Comparison of ENCODE assay signal across 22 cellular contexts in genomic region chr1:1365875-1366698, GRCh38. TPM values are rescaled to one million over a fixed set of nuclear protein-coding genes. Genes with fewer than 3 reads are reported as not detected.
DNase-seq lines count a peak whose midpoint lies in the region; ATAC-seq, FAIRE-seq and TF ChIP-seq lines count a peak whose summit lies in the region.
"Had no signal": no experiment of that assay in that cellular context is flagged by ENCODE, and none has a peak within 500 bp of the region (broad histone marks: within the 10 kb centered on the region; RNA-seq: fewer than 3 reads in every experiment).

No MANE protein-coding gene starts in this region.

- no peak for TF ChIP-seq POLR2A in GM12878 (IDR thresholded peaks at IDR 0.05; ENCODE audit: low read depth, low read length)

- RAD21 ChIA-PET in GM12878 (lab: Charles Lee; ENCODE audit: unreplicated experiment), result no interaction called here

- intact Hi-C loops in GM12878 (cut with micrococcal nuclease; ENCODE audit: unreplicated experiment), result no loop called here
- intact Hi-C loops in activated CD4-positive, alpha-beta T cell treated with anti-CD3 and anti-CD28 coated beads, Interleukin-2, amount 10 ng/mL, durations not matched to agents 24 days and 14 days (cut with micrococcal nuclease), result no loop called here

- SMC1A ChIA-PET in GM12878 (lab: Charles Lee; ENCODE audit: uncharacterized antibody, unreplicated experiment), result no interaction called here

- no peaks in the 10 kb centered on the region for H4K20me1 ChIP-seq in GM12878 (ENCODE audit: control insufficient read depth, insufficient read depth)

- no peaks in the 10 kb centered on the region for H3K9me3 Mint-ChIP-seq in activated CD4-positive, alpha-beta T cell treated with anti-CD3 and anti-CD28 coated beads, Interleukin-2, amount 10 ng/mL, durations not matched to agents 24 days and 14 days
- H3K9me3 Mint-ChIP-seq: CD4-positive, alpha-beta memory T cell; T-cell had no signal

- H3K27ac ChIP-seq in GM12878 (ENCODE audit: control insufficient read depth, insufficient read depth) (no peak overlapping the region), trophoblast cell (ENCODE audit: low read depth, low read length) (no peak overlapping the region)
- H3K27ac ChIP-seq: BLaER1 treated with 17β-estradiol and CSF1 and Interleukin-3, amounts not matched to agents 10 nM and 100 nM; Peyer's patch; SJCRH30 had no signal

- in situ Hi-C loops in GM12878 (cut with MboI), result no loop called here

- DNase-seq in HEK293T (ENCODE audit: extremely low spot score) (no peak), GM12878 (ENCODE audit: low read depth, low spot score) (no peak), trophoblast cell (no peak)
- DNase-seq in activated CD4-positive, alpha-beta T cell treated with anti-CD3 and anti-CD28 coated beads, Interleukin-2, amount 10 ng/mL, durations not matched to agents 24 days and 14 days, result no peak
- DNase-seq: ACHN; CD4-positive, alpha-beta memory T cell; DND-41; GOT3; MG63; NCI-H1048; NCI-H1436; NCI-H1930; NCI-H226; NCI-H510A treated with DMSO at 0.1 percent for 48 hours; NCI-H774; NK-92 treated with Interleukin-12 subunit alpha and Interleukin-12 subunit beta, amount 100 ng/mL, for 24 hours; Peyer's patch; SJCRH30; T-cell had no signal

- no peak overlapping the region for H4K91ac ChIP-seq in trophoblast cell (ENCODE audit: low read depth, low read length)

- H3K79me1 ChIP-seq in trophoblast cell (ENCODE audit: low read length), result peaks cover 9% of the 10 kb centered on the region

- 61% methylated on average over 10 of the region's 10 CpGs for WGBS in GM12878 (ENCODE audit: insufficient coverage, insufficient replicate concordance, low lambda C conversion rate, missing lambda C conversion rate)
- WGBS in trophoblast cell (ENCODE audit: extremely low coverage, insufficient coverage, insufficient read length), result 100% methylated on average over 10 of the region's 10 CpGs

- H3K36me3 Mint-ChIP-seq in activated CD4-positive, alpha-beta T cell treated with anti-CD3 and anti-CD28 coated beads, Interleukin-2, amount 10 ng/mL, durations not matched to agents 24 days and 14 days (ENCODE audit: low read depth), result no peaks in the 10 kb centered on the region
- H3K36me3 Mint-ChIP-seq: CD4-positive, alpha-beta memory T cell; T-cell had no signal

- FAIRE-seq in GM12878 (lab: Jason Lieb, UNC), result no peak

- H3K4me1 ChIP-seq in GM12878 (ENCODE audit: control insufficient read depth, insufficient read depth, low read length) (no peaks in the 10 kb centered on the region; the same call in 1 of the 2 replicates), trophoblast cell (ENCODE audit: control insufficient read depth in 1 of 2, insufficient read depth in 2 of 2, low read length in 2 of 2) (peaks cover 5 to 8% of the 10 kb centered on the region in 2 experiments)

- H3K36me3 ChIP-seq in GM12878 (ENCODE audit: control insufficient read depth in 2 of 2, insufficient read depth in 2 of 2, low read length in 1 of 2) (peaks cover 0 to 1% of the 10 kb centered on the region in 2 experiments; a peak in 2 of 4 replicates), trophoblast cell (ENCODE audit: control insufficient read depth in 1 of 2, insufficient read depth in 2 of 2, low read length in 2 of 2) (no peaks in the 10 kb centered on the region)
- H3K36me3 ChIP-seq: BLaER1 treated with 17β-estradiol and CSF1 and Interleukin-3, amounts not matched to agents 10 nM and 100 nM; MG63; Peyer's patch had no signal

- TF ChIP-seq RAD21 in GM12878 (IDR thresholded peaks at IDR 0.05; ENCODE audit: insufficient read depth, low read depth, low read length), result no peak

- H3K9me3 ChIP-seq in GM12878 (replicated peaks; ENCODE audit: control insufficient read depth, insufficient read depth, low read length), result peaks cover 3% of the 10 kb centered on the region; the same call in 1 of the 3 replicates
- peaks cover 10% of the 10 kb centered on the region for H3K9me3 ChIP-seq in trophoblast cell (ENCODE audit: insufficient read depth, low read depth, low read length)
- H3K9me3 ChIP-seq: Peyer's patch had no signal

- peak overlapping the region; percentile 58 for H3K23ac ChIP-seq in trophoblast cell (ENCODE audit: low read length)

- no peak for TF ChIP-seq EP300 in GM12878 (IDR thresholded peaks at IDR 0.05; ENCODE audit: borderline replicate concordance in 1 of 2, control insufficient read depth in 1 of 2, low read depth in 2 of 2, low read length in 2 of 2)

- CTCF ChIA-PET in HEK293T (lab: Yijun Ruan, JAX), result no interaction called here
- CTCF ChIA-PET in GM12878 (lab: Yijun Ruan, JAX), result no interaction called here

- no peak overlapping the region for H3K18ac ChIP-seq in trophoblast cell (ENCODE audit: low read length)

- H2AFZ ChIP-seq in GM12878 (ENCODE audit: control insufficient read depth, low read depth, low read length) (no peak overlapping the region), trophoblast cell (ENCODE audit: insufficient read depth, low read length, poor library complexity) (no peak overlapping the region)

- no peak for TF ChIP-seq CTCF in GM12878 (IDR thresholded peaks at IDR 0.05 in 2 of 3, conservative IDR thresholded peaks at IDR 0.05 in 1 of 3; ENCODE audit: control insufficient read depth in 2 of 3, extremely low read depth in 1 of 3, insufficient read depth in 1 of 3, low read depth in 3 of 3, low read length in 3 of 3)

- H3K27ac Mint-ChIP-seq in activated CD4-positive, alpha-beta T cell treated with anti-CD3 and anti-CD28 coated beads, Interleukin-2, amount 10 ng/mL, durations not matched to agents 24 days and 14 days, result no peak overlapping the region
- H3K27ac Mint-ChIP-seq: CD4-positive, alpha-beta memory T cell; T-cell had no signal

- H3K4me2 ChIP-seq in GM12878 (ENCODE audit: control insufficient read depth, insufficient read depth) (no peak overlapping the region), trophoblast cell (ENCODE audit: low read length) (no peak overlapping the region)
- H3K4me2 ChIP-seq: BLaER1 treated with 17β-estradiol and CSF1 and Interleukin-3, amounts not matched to agents 10 nM and 100 nM had no signal

- H4K12ac ChIP-seq in trophoblast cell (ENCODE audit: low read depth, low read length), result no peak overlapping the region

- POLR2A ChIA-PET in HEK293T (lab: Yijun Ruan, JAX) (interaction anchor here (0.8 kb wide), 1 partner anchor 8 kb away, joined by 3 read pairs; no protein-coding TSS in a partner anchor), GM12878 (lab: Charles Lee) (no interaction called here)

- H2AK5ac ChIP-seq in trophoblast cell (ENCODE audit: low read length), result no peak overlapping the region

- H3K27me3 Mint-ChIP-seq in activated CD4-positive, alpha-beta T cell treated with anti-CD3 and anti-CD28 coated beads, Interleukin-2, amount 10 ng/mL, durations not matched to agents 24 days and 14 days, result peaks cover 4% of the 10 kb centered on the region
- H3K27me3 Mint-ChIP-seq: CD4-positive, alpha-beta memory T cell; T-cell had no signal

- no peak overlapping the region for H4K8ac ChIP-seq in trophoblast cell (ENCODE audit: low read depth, low read length)

- H2BK5ac ChIP-seq in trophoblast cell (ENCODE audit: low read depth, low read length, poor library complexity), result no peak overlapping the region

- BruUV-seq in GM12878 (replicated peaks; lab: Mats Ljungman, UMichigan), result no TSS peak

- H3K4me3 Mint-ChIP-seq in activated CD4-positive, alpha-beta T cell treated with anti-CD3 and anti-CD28 coated beads, Interleukin-2, amount 10 ng/mL, durations not matched to agents 24 days and 14 days, result no peak overlapping the region
- H3K4me3 Mint-ChIP-seq: CD4-positive, alpha-beta memory T cell; T-cell had no signal

- H3K79me2 ChIP-seq in GM12878 (ENCODE audit: control insufficient read depth, insufficient read depth, low read length) (no peaks in the 10 kb centered on the region), trophoblast cell (ENCODE audit: control insufficient read depth, insufficient read depth, low read length, poor library complexity) (peaks cover under 1% of the 10 kb centered on the region)

- no peak overlapping the region for H2BK120ac ChIP-seq in trophoblast cell (ENCODE audit: insufficient read depth, low read length, poor library complexity)

- H3K4me1 Mint-ChIP-seq in activated CD4-positive, alpha-beta T cell treated with anti-CD3 and anti-CD28 coated beads, Interleukin-2, amount 10 ng/mL, durations not matched to agents 24 days and 14 days, result peaks cover 4% of the 10 kb centered on the region

- no peak overlapping the region for H3K4ac ChIP-seq in trophoblast cell (ENCODE audit: low read depth, low read length)

- no peak overlapping the region for H3K14ac ChIP-seq in trophoblast cell (ENCODE audit: low read length)

- no peak overlapping the region for H3K4me3 ChIP-seq in GM12878
- H3K4me3 ChIP-seq in trophoblast cell (ENCODE audit: low read depth, low read length), result no peak overlapping the region
- H3K4me3 ChIP-seq: BLaER1 treated with 17β-estradiol and CSF1 and Interleukin-3, amounts not matched to agents 10 nM and 100 nM; MG63; Peyer's patch; SJCRH30 had no signal

- ATAC-seq in GM12878 (no peak), GM18870 (IDR thresholded peaks at IDR 0.05; ENCODE audit: unreplicated experiment) (no peak)
- ATAC-seq: HCT116, T-cell had no signal

- H2BK12ac ChIP-seq in trophoblast cell (ENCODE audit: low read length), result no peak overlapping the region

- H3K27me3 ChIP-seq in GM12878 (replicated peaks in 1 of 2; ENCODE audit: control insufficient read depth in 2 of 2, insufficient read depth in 2 of 2, low read length in 1 of 2) (no peaks in the 10 kb centered on the region), trophoblast cell (ENCODE audit: insufficient read depth, low read length) (no peaks in the 10 kb centered on the region)
- H3K27me3 ChIP-seq: BLaER1 treated with 17β-estradiol and CSF1 and Interleukin-3, amounts not matched to agents 10 nM and 100 nM; MG63; Peyer's patch; SJCRH30 had no signal

- H3K9ac ChIP-seq in GM12878 (ENCODE audit: control insufficient read depth, insufficient read depth, low read length) (no peak overlapping the region), trophoblast cell (ENCODE audit: low read length) (no peak overlapping the region)
- H3K9ac ChIP-seq: BLaER1 treated with 17β-estradiol and CSF1 and Interleukin-3, amounts not matched to agents 10 nM and 100 nM had no signal

RNA-seq across cellular contexts. Expression of gene MXRA8, which starts 7.7 kb away (rescaled TPM):
- total RNA-seq in GM12878 (2013; cell fraction: nucleolus; rRNA removed), result 0.88 and 1.5 TPM in 2 replicates
- not detected in 2 replicates for total RNA-seq in GM12878 (2014; rRNA removed)
- not detected in 2 replicates for total RNA-seq in GM12878 (2014; rRNA removed; fragmentation: Illumina TruSeq; extraction: Trizol)
- total RNA-seq in GM12878 (2021), result 0.29 and 0.54 TPM in 2 replicates
- polyA plus RNA-seq in GM12878 (2011; ENCODE audit: low read depth), result 0.68 TPM
- polyA plus RNA-seq in GM12878 (2011; rRNA removed), result 0.11 and 0.20 TPM in 2 replicates
- 0.32 and 0.49 TPM in 2 replicates for polyA plus RNA-seq in GM12878 (2011; cell fraction: cytosol; rRNA removed)
- 1.3 and 2.1 TPM in 2 replicates for polyA plus RNA-seq in GM12878 (2011; cell fraction: nucleus; rRNA removed)
- 2.5 and 3.7 TPM in 2 replicates for polyA plus RNA-seq in GM12878 (2012)
- polyA plus RNA-seq in GM12878 (2014; fragmentation: Illumina TruSeq; extraction: Trizol), result not detected in 2 replicates
- not detected for polyA plus RNA-seq in GM12878 (2014; fragmentation: Nextera tagmentation; extraction: Ambion mirVana)
- polyA plus RNA-seq in GM12878 (2014; rRNA removed), result 0.19 and 0.27 TPM in 2 replicates
- under 1 TPM in 1 of 2 experiments, not detected in 1; 0.15 TPM for polyA plus RNA-seq in GM12878 (2016; fragmentation: Nextera tagmentation; extraction: Ambion mirVana)
- not detected in 2 replicates for polyA minus RNA-seq in GM12878 (2011; rRNA and poly(A)+ RNA removed)
- polyA minus RNA-seq in GM12878 (2011; cell fraction: cytosol; rRNA and poly(A)+ RNA removed), result not detected in 2 replicates
- polyA minus RNA-seq in GM12878 (2011; cell fraction: nucleus; rRNA and poly(A)+ RNA removed), result 0.38 TPM in 1 of 2 replicates, not detected in the other
- polyA plus RNA-seq in trophoblast cell (2013), result 198 and 200 TPM in 2 replicates
- 0.24 and 0.75 TPM in 2 replicates for total RNA-seq in activated CD4-positive, alpha-beta T cell treated with anti-CD3 and anti-CD28 coated beads, Interleukin-2, amount 10 ng/mL, durations not matched to agents 24 days and 14 days

RNA-seq across cellular contexts. Expression of gene AURKAIP1, which starts 8.9 kb away (rescaled TPM):
- 22.6 and 24.0 TPM in 2 replicates for total RNA-seq in GM12878 (2013; cell fraction: nucleolus; rRNA removed)
- total RNA-seq in GM12878 (2014; rRNA removed), result 146 and 177 TPM in 2 replicates
- 30.2 and 37.4 TPM in 2 replicates for total RNA-seq in GM12878 (2014; rRNA removed; fragmentation: Illumina TruSeq; extraction: Trizol)
- 198 and 210 TPM in 2 replicates for total RNA-seq in GM12878 (2021)
- polyA plus RNA-seq in GM12878 (2011; ENCODE audit: low read depth), result 20.8 TPM
- 38.3 and 66.8 TPM in 2 replicates for polyA plus RNA-seq in GM12878 (2011; rRNA removed)
- 70.8 and 124 TPM in 2 replicates for polyA plus RNA-seq in GM12878 (2011; cell fraction: cytosol; rRNA removed)
- 62.5 and 90.9 TPM in 2 replicates for polyA plus RNA-seq in GM12878 (2011; cell fraction: nucleus; rRNA removed)
- polyA plus RNA-seq in GM12878 (2012), result 75.5 and 78.2 TPM in 2 replicates
- polyA plus RNA-seq in GM12878 (2014; fragmentation: Illumina TruSeq; extraction: Trizol), result 3.9 and 26.5 TPM in 2 replicates
- polyA plus RNA-seq in GM12878 (2014; fragmentation: Nextera tagmentation; extraction: Ambion mirVana), result 10 to 100 TPM in 1 of 2 experiments, 1 to 10 TPM in 1; 6.5 to 26.6 TPM
- polyA plus RNA-seq in GM12878 (2014; rRNA removed), result 173 and 210 TPM in 2 replicates
- 100 to 1,000 TPM; 341 to 366 TPM for polyA plus RNA-seq in GM12878 (2016; fragmentation: Nextera tagmentation; extraction: Ambion mirVana)
- polyA minus RNA-seq in GM12878 (2011; rRNA and poly(A)+ RNA removed), result 8.2 and 28.6 TPM in 2 replicates
- polyA minus RNA-seq in GM12878 (2011; cell fraction: cytosol; rRNA and poly(A)+ RNA removed), result 20.0 and 26.7 TPM in 2 replicates
- 17.2 and 20.6 TPM in 2 replicates for polyA minus RNA-seq in GM12878 (2011; cell fraction: nucleus; rRNA and poly(A)+ RNA removed)
- 113 and 117 TPM in 2 replicates for polyA plus RNA-seq in trophoblast cell (2013)
- 142 and 146 TPM in 2 replicates for total RNA-seq in activated CD4-positive, alpha-beta T cell treated with anti-CD3 and anti-CD28 coated beads, Interleukin-2, amount 10 ng/mL, durations not matched to agents 24 days and 14 days

RNA-seq across cellular contexts. Expression of gene DVL1, which starts 16.9 kb away (rescaled TPM):
- 58.9 and 70.1 TPM in 2 replicates for total RNA-seq in GM12878 (2013; cell fraction: nucleolus; rRNA removed)
- 23.5 and 31.1 TPM in 2 replicates for total RNA-seq in GM12878 (2014; rRNA removed)
- total RNA-seq in GM12878 (2014; rRNA removed; fragmentation: Illumina TruSeq; extraction: Trizol), result 6.1 and 7.5 TPM in 2 replicates
- 29.8 and 30.8 TPM in 2 replicates for total RNA-seq in GM12878 (2021)
- 3.9 TPM for polyA plus RNA-seq in GM12878 (2011; ENCODE audit: low read depth)
- polyA plus RNA-seq in GM12878 (2011; rRNA removed), result 3.6 and 7.3 TPM in 2 replicates
- 9.5 and 17.3 TPM in 2 replicates for polyA plus RNA-seq in GM12878 (2011; cell fraction: cytosol; rRNA removed)
- polyA plus RNA-seq in GM12878 (2011; cell fraction: nucleus; rRNA removed), result 104 and 127 TPM in 2 replicates
- polyA plus RNA-seq in GM12878 (2012), result 16.5 and 17.7 TPM in 2 replicates
- 0.48 and 1.6 TPM in 2 replicates for polyA plus RNA-seq in GM12878 (2014; fragmentation: Illumina TruSeq; extraction: Trizol)
- under 1 TPM; 0.10 to 0.53 TPM for polyA plus RNA-seq in GM12878 (2014; fragmentation: Nextera tagmentation; extraction: Ambion mirVana)
- polyA plus RNA-seq in GM12878 (2014; rRNA removed), result 29.6 and 35.6 TPM in 2 replicates
- polyA plus RNA-seq in GM12878 (2016; fragmentation: Nextera tagmentation; extraction: Ambion mirVana), result 1 to 10 TPM; 1.3 to 1.9 TPM
- 7.3 and 12.8 TPM in 2 replicates for polyA minus RNA-seq in GM12878 (2011; rRNA and poly(A)+ RNA removed)
- 10.6 and 10.9 TPM in 2 replicates for polyA minus RNA-seq in GM12878 (2011; cell fraction: cytosol; rRNA and poly(A)+ RNA removed)
- polyA minus RNA-seq in GM12878 (2011; cell fraction: nucleus; rRNA and poly(A)+ RNA removed), result 20.3 and 28.3 TPM in 2 replicates
- polyA plus RNA-seq in trophoblast cell (2013), result 49.5 and 53.4 TPM in 2 replicates
- 63.2 and 65.9 TPM in 2 replicates for total RNA-seq in activated CD4-positive, alpha-beta T cell treated with anti-CD3 and anti-CD28 coated beads, Interleukin-2, amount 10 ng/mL, durations not matched to agents 24 days and 14 days

RNA-seq across cellular contexts. Expression of gene CCNL2, which starts 33.0 kb away (rescaled TPM):
- total RNA-seq in GM12878 (2013; cell fraction: nucleolus; rRNA removed), result 379 and 418 TPM in 2 replicates
- 102 and 106 TPM in 2 replicates for total RNA-seq in GM12878 (2014; rRNA removed)
- total RNA-seq in GM12878 (2014; rRNA removed; fragmentation: Illumina TruSeq; extraction: Trizol), result 42.5 and 43.2 TPM in 2 replicates
- 83.8 and 101 TPM in 2 replicates for total RNA-seq in GM12878 (2021)
- 37.9 TPM for polyA plus RNA-seq in GM12878 (2011; ENCODE audit: low read depth)
- polyA plus RNA-seq in GM12878 (2011; rRNA removed), result 112 and 115 TPM in 2 replicates
- polyA plus RNA-seq in GM12878 (2011; cell fraction: cytosol; rRNA removed), result 80.7 and 108 TPM in 2 replicates
- polyA plus RNA-seq in GM12878 (2011; cell fraction: nucleus; rRNA removed), result 831 and 868 TPM in 2 replicates
- 67.0 and 72.4 TPM in 2 replicates for polyA plus RNA-seq in GM12878 (2012)
- polyA plus RNA-seq in GM12878 (2014; fragmentation: Illumina TruSeq; extraction: Trizol), result 33.7 and 54.3 TPM in 2 replicates
- 1 to 10 TPM; 2.1 to 5.5 TPM for polyA plus RNA-seq in GM12878 (2014; fragmentation: Nextera tagmentation; extraction: Ambion mirVana)
- polyA plus RNA-seq in GM12878 (2014; rRNA removed), result 143 and 153 TPM in 2 replicates
- polyA plus RNA-seq in GM12878 (2016; fragmentation: Nextera tagmentation; extraction: Ambion mirVana), result 100 to 1,000 TPM; 100 to 102 TPM
- 59.9 and 80.8 TPM in 2 replicates for polyA minus RNA-seq in GM12878 (2011; rRNA and poly(A)+ RNA removed)
- polyA minus RNA-seq in GM12878 (2011; cell fraction: cytosol; rRNA and poly(A)+ RNA removed), result 21.0 and 30.3 TPM in 2 replicates
- polyA minus RNA-seq in GM12878 (2011; cell fraction: nucleus; rRNA and poly(A)+ RNA removed), result 105 and 145 TPM in 2 replicates
- 113 and 119 TPM in 2 replicates for polyA plus RNA-seq in trophoblast cell (2013)
- total RNA-seq in activated CD4-positive, alpha-beta T cell treated with anti-CD3 and anti-CD28 coated beads, Interleukin-2, amount 10 ng/mL, durations not matched to agents 24 days and 14 days, result 144 and 146 TPM in 2 replicates

RNA-seq across cellular contexts. Expression of gene TAS1R3, which starts 35.0 kb away (rescaled TPM):
- 0.73 and 1.2 TPM in 2 replicates for total RNA-seq in GM12878 (2013; cell fraction: nucleolus; rRNA removed)
- 0.05 and 0.06 TPM in 2 replicates for total RNA-seq in GM12878 (2014; rRNA removed)
- total RNA-seq in GM12878 (2014; rRNA removed; fragmentation: Illumina TruSeq; extraction: Trizol), result 0.04 and 0.05 TPM in 2 replicates
- total RNA-seq in GM12878 (2021), result 0.29 and 0.51 TPM in 2 replicates
- polyA plus RNA-seq in GM12878 (2011; ENCODE audit: low read depth), result 0.20 TPM
- 0.03 and 0.08 TPM in 2 replicates for polyA plus RNA-seq in GM12878 (2011; rRNA removed)
- polyA plus RNA-seq in GM12878 (2011; cell fraction: cytosol; rRNA removed), result 0.10 and 0.15 TPM in 2 replicates
- polyA plus RNA-seq in GM12878 (2011; cell fraction: nucleus; rRNA removed), result 2.7 and 2.9 TPM in 2 replicates
- 0.46 and 0.62 TPM in 2 replicates for polyA plus RNA-seq in GM12878 (2012)
- not detected in 2 replicates for polyA plus RNA-seq in GM12878 (2014; fragmentation: Illumina TruSeq; extraction: Trizol)
- polyA plus RNA-seq in GM12878 (2014; fragmentation: Nextera tagmentation; extraction: Ambion mirVana), result not detected
- 0.19 and 0.41 TPM in 2 replicates for polyA plus RNA-seq in GM12878 (2014; rRNA removed)
- under 1 TPM; 0.08 to 0.38 TPM for polyA plus RNA-seq in GM12878 (2016; fragmentation: Nextera tagmentation; extraction: Ambion mirVana)
- 0.21 TPM in 1 of 2 replicates, not detected in the other for polyA minus RNA-seq in GM12878 (2011; rRNA and poly(A)+ RNA removed)
- 0.27 TPM in 1 of 2 replicates, not detected in the other for polyA minus RNA-seq in GM12878 (2011; cell fraction: cytosol; rRNA and poly(A)+ RNA removed)
- 0.60 and 0.77 TPM in 2 replicates for polyA minus RNA-seq in GM12878 (2011; cell fraction: nucleus; rRNA and poly(A)+ RNA removed)
- polyA plus RNA-seq in trophoblast cell (2013), result 0.17 and 0.21 TPM in 2 replicates
- total RNA-seq in activated CD4-positive, alpha-beta T cell treated with anti-CD3 and anti-CD28 coated beads, Interleukin-2, amount 10 ng/mL, durations not matched to agents 24 days and 14 days, result 0.28 and 0.38 TPM in 2 replicates
